Comparison of ENCODE assay signal across 1 cellular context in genomic region chr20:36591854-36592641, GRCh38.
TF ChIP-seq lines count a peak whose summit lies in the region.

No MANE protein-coding gene starts in this region.

TF ChIP-seq in K562, 482 proteins besides CTCF, POLR2A, EP300 and RAD21 (continued from another document):
- TF ChIP-seq ZNF121 (CRISPR knock-in tag; conservative IDR thresholded peaks at IDR 0.05) (no peak), ZNF3 (CRISPR knock-in tag; IDR thresholded peaks at IDR 0.05) (no peak), SMARCA4 (IDR thresholded peaks at IDR 0.05) (peak; percentile 56), SRSF3 (IDR thresholded peaks at IDR 0.05; ENCODE audit: insufficient read depth, low read length) (no peak), ESRRB (CRISPR knock-in tag; IDR thresholded peaks at IDR 0.05; ENCODE audit: borderline replicate concordance) (no peak), ZNF316 (IDR thresholded peaks at IDR 0.05) (no peak), DPF2 (IDR thresholded peaks at IDR 0.05) (peak; percentile 70), ZNF699 (CRISPR knock-in tag; IDR thresholded peaks at IDR 0.05; ENCODE audit: insufficient replicate concordance) (no peak), HDAC2 (IDR thresholded peaks at IDR 0.05) (0 out of 2 replicates have a peak, but pooled peaks have one; percentile 43), HDAC3 (IDR thresholded peaks at IDR 0.05; ENCODE audit: borderline replicate concordance, partially characterized antibody) (no peak), TOE1 (IDR thresholded peaks at IDR 0.05; ENCODE audit: borderline replicate concordance) (0 out of 2 replicates have a peak, but pooled peaks have one; percentile 35), TOE1 (CRISPR knock-in tag; IDR thresholded peaks at IDR 0.05; ENCODE audit: borderline replicate concordance, low read depth) (no peak), SPI1 (IDR thresholded peaks at IDR 0.05; ENCODE audit: borderline replicate concordance, low read depth, low read length) (peak; percentile 54; the same call in 1 of the 2 replicates), ETV5 (CRISPR knock-in tag; IDR thresholded peaks at IDR 0.05; ENCODE audit: low read depth) (0 out of 2 replicates have a peak, but pooled peaks have one; percentile 31), ZNF384 (IDR thresholded peaks at IDR 0.05; ENCODE audit: low read depth, low read length) (peak; percentile 73)
